In the genomic region with DNA sequence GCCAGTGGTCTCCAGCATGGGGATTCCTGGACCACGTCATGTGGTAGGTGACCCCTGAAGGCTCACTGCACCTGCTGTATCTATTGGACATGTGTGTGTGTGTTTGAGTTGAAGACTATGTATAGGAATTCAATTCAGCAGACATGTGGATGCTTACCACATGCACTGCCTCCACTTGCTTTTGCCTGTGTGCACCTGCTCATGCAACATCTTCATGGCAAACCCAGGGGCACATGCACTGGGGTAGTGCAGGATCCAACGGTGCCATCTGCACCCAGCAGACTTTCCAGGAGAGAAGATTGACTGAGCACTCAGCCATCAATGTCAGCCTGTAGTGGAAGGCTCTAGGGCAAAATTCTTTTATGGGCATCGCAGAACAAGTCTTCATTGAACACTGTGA, we compare ENCODE assay signal across 21 cellular contexts.
A peak's percentile ranks its signal among the peaks of the same experiment; 100 is the strongest.
DNase-seq lines count a peak whose midpoint lies in the region; ATAC-seq, FAIRE-seq and TF ChIP-seq lines count a peak whose summit lies in the region.
"Had no signal": no experiment of that assay in that cellular context is flagged by ENCODE, and none has a peak within 500 bp of the region (broad histone marks: within the 10 kb centered on the region; RNA-seq: fewer than 3 reads in every experiment).

No MANE protein-coding gene starts in this region.

- no peaks in the 10 kb centered on the region for H3K79me2 ChIP-seq in HepG2 (ENCODE audit: insufficient read depth, low read length)
- H3K79me2 ChIP-seq in trophoblast cell (ENCODE audit: control insufficient read depth, insufficient read depth, low read length, poor library complexity) = no peaks in the 10 kb centered on the region

- H4K20me1 ChIP-seq in HepG2 (ENCODE audit: insufficient read depth, low read length) = no peaks in the 10 kb centered on the region

- intact Hi-C loops in HepG2 (cut with micrococcal nuclease; ENCODE audit: unreplicated experiment) = no loop called here
- intact Hi-C loops in right lobe of liver (cut with DNase I) = loop anchor here in 1 of 2 donors (10.0 kb wide), 1 partner anchor 193 kb away; no protein-coding TSS in a partner anchor

- no peak for TF ChIP-seq CTCF in HepG2 (CRISPR knock-in tag; IDR thresholded peaks at IDR 0.05)
- no peak for TF ChIP-seq CTCF in right lobe of liver (IDR thresholded peaks at IDR 0.05)
- no peak for TF ChIP-seq CTCF in endodermal cell (conservative IDR thresholded peaks at IDR 0.05)
- TF ChIP-seq CTCF in GM10248 (IDR thresholded peaks at IDR 0.05; ENCODE audit: control extremely low read depth, extremely low read depth, low read depth, missing control alignments) = no peak

- H3K4me1 ChIP-seq in HepG2 (ENCODE audit: insufficient read depth, low read length) (peaks cover 20% of the 10 kb centered on the region), right lobe of liver (peaks cover 0 to 4% (median 0%) of the 10 kb centered on the region in 4 donors), endodermal cell (ENCODE audit: control insufficient read depth, insufficient read depth, low read length) (no peaks in the 10 kb centered on the region), trophoblast cell (ENCODE audit: control insufficient read depth in 1 of 2, insufficient read depth in 2 of 2, low read length in 2 of 2) (no peaks in the 10 kb centered on the region)

- no peak overlapping the region for H3K4me3 Mint-ChIP-seq in endodermal cell
- H3K4me3 Mint-ChIP-seq: B cell; CD4-positive, CD25-positive, alpha-beta regulatory T cell; CD8-positive, alpha-beta memory T cell; HFFc6 had no signal

- TF ChIP-seq EP300 in HepG2 (IDR thresholded peaks at IDR 0.05; ENCODE audit: low read depth in 2 of 2, low read length in 2 of 2) = no peak
- TF ChIP-seq EP300 in HepG2 (CRISPR knock-in tag; IDR thresholded peaks at IDR 0.05; ENCODE audit: borderline replicate concordance) = no peak

- peaks cover 38% of the 10 kb centered on the region for H3K27me3 Mint-ChIP-seq in endodermal cell (ENCODE audit: insufficient read depth)
- H3K27me3 Mint-ChIP-seq: B cell had no signal

- no peak overlapping the region for H2AK5ac ChIP-seq in trophoblast cell (ENCODE audit: low read length)

- no peak overlapping the region for H4K8ac ChIP-seq in trophoblast cell (ENCODE audit: low read depth, low read length)

- no peak overlapping the region for H4K91ac ChIP-seq in trophoblast cell (ENCODE audit: low read depth, low read length)

- H3K27ac Mint-ChIP-seq in endodermal cell = no peak overlapping the region
- H3K27ac Mint-ChIP-seq: B cell; CD4-positive, CD25-positive, alpha-beta regulatory T cell; HFFc6 had no signal

- no peaks in the 10 kb centered on the region for H3K79me1 ChIP-seq in trophoblast cell (ENCODE audit: low read length)

- no peaks in the 10 kb centered on the region for H3K36me3 Mint-ChIP-seq in endodermal cell (ENCODE audit: low read depth)
- H3K36me3 Mint-ChIP-seq: CD4-positive, CD25-positive, alpha-beta regulatory T cell; CD8-positive, alpha-beta memory T cell had no signal

- H3K27ac ChIP-seq in HepG2 (ENCODE audit: extremely low read length, insufficient read depth, low read length) (no peak overlapping the region), right lobe of liver (no peak overlapping the region), endodermal cell (ENCODE audit: low read depth, low read length) (no peak overlapping the region), trophoblast cell (ENCODE audit: low read depth, low read length) (no peak overlapping the region)

- POLR2A ChIA-PET in HepG2 (lab: Yijun Ruan, JAX) (no interaction called here), GM10248 (lab: Yijun Ruan, JAX) (no interaction called here)

- H3K27me3 ChIP-seq in HepG2 (ENCODE audit: control insufficient read depth in 1 of 2, insufficient read depth in 2 of 2, low read length in 2 of 2) = peaks cover 3 to 42% of the 10 kb centered on the region in 2 experiments; a peak in 3 of 5 replicates
- H3K27me3 ChIP-seq in right lobe of liver = no peaks in the 10 kb centered on the region
- no peaks in the 10 kb centered on the region for H3K27me3 ChIP-seq in endodermal cell (ENCODE audit: control insufficient read depth, insufficient read depth, low read length, poor library complexity, severe bottlenecking)
- no peaks in the 10 kb centered on the region for H3K27me3 ChIP-seq in trophoblast cell (ENCODE audit: insufficient read depth, low read length)

- H2AFZ ChIP-seq in HepG2 (ENCODE audit: low read length) = no peak overlapping the region
- no peak overlapping the region for H2AFZ ChIP-seq in trophoblast cell (ENCODE audit: insufficient read depth, low read length, poor library complexity)

- H4K12ac ChIP-seq in trophoblast cell (ENCODE audit: low read depth, low read length) = no peak overlapping the region

- peaks cover 10% of the 10 kb centered on the region for H3K4me1 Mint-ChIP-seq in endodermal cell
- H3K4me1 Mint-ChIP-seq: B cell; CD4-positive, CD25-positive, alpha-beta regulatory T cell; CD8-positive, alpha-beta memory T cell had no signal

- H3K4me2 ChIP-seq in HepG2 (ENCODE audit: low read depth, low read length) (no peak overlapping the region), trophoblast cell (ENCODE audit: low read length) (no peak overlapping the region)

- ATAC-seq in HepG2 = no peak
- ATAC-seq in right lobe of liver = no peak
- ATAC-seq in HG03378 (IDR thresholded peaks at IDR 0.05; ENCODE audit: unreplicated experiment) = no peak
- no peak for ATAC-seq in GM18861 (IDR thresholded peaks at IDR 0.05; ENCODE audit: unreplicated experiment)
- ATAC-seq: HCT116 had no signal

- in situ Hi-C loops in HepG2 (cut with HindIII; ENCODE audit: extremely low pct_ligation_motif_present, low pct_unique_long_range_greater_than_20kb) = no loop called here

- no peak for FAIRE-seq in HepG2 (lab: Jason Lieb, UNC)
- FAIRE-seq: G401.6, GM12892, GM18507 had no signal

- no peak for DNase-seq in HepG2 (ENCODE audit: low spot score)
- DNase-seq in right lobe of liver = no peak
- peak; percentile 11 for DNase-seq in endodermal cell
- DNase-seq in trophoblast cell = no peak
- DNase-seq in GM10248 (ENCODE audit: extremely low spot score) = no peak
- DNase-seq: C1 segment of cervical spinal cord; CD4-positive, CD25-positive, alpha-beta regulatory T cell; CD8-positive, alpha-beta memory T cell; COR-L47; DMS 273 treated with DMSO at 0.1 percent for 48 hours; DMS53; GOT3; H7; HFFc6 had no signal

- H2BK12ac ChIP-seq in trophoblast cell (ENCODE audit: low read length) = no peak overlapping the region

- no peaks in the 10 kb centered on the region for H3K9me3 ChIP-seq in HepG2 (ENCODE audit: low read length)
- H3K9me3 ChIP-seq in right lobe of liver = no peaks in the 10 kb centered on the region
- H3K9me3 ChIP-seq in endodermal cell (ENCODE audit: control insufficient read depth, low read length) = no peaks in the 10 kb centered on the region
- no peaks in the 10 kb centered on the region for H3K9me3 ChIP-seq in trophoblast cell (ENCODE audit: insufficient read depth, low read depth, low read length)

- H3K4ac ChIP-seq in trophoblast cell (ENCODE audit: low read depth, low read length) = no peak overlapping the region

- H3K36me3 ChIP-seq in HepG2 (replicated peaks in 1 of 2; ENCODE audit: control insufficient read depth in 1 of 2, insufficient read depth in 2 of 2, low read length in 2 of 2) (no peaks in the 10 kb centered on the region), right lobe of liver (no peaks in the 10 kb centered on the region), endodermal cell (ENCODE audit: control insufficient read depth, insufficient read depth, low read length) (no peaks in the 10 kb centered on the region), trophoblast cell (ENCODE audit: control insufficient read depth in 1 of 2, insufficient read depth in 2 of 2, low read length in 2 of 2) (no peaks in the 10 kb centered on the region)

- no peak overlapping the region for H2BK5ac ChIP-seq in trophoblast cell (ENCODE audit: low read depth, low read length, poor library complexity)

- no peak overlapping the region for H3K18ac ChIP-seq in trophoblast cell (ENCODE audit: low read length)

- H3K4me3 ChIP-seq in HepG2 (replicated peaks in 1 of 3; ENCODE audit: insufficient read depth in 1 of 3, low read depth in 2 of 3, low read length in 3 of 3) (no peak overlapping the region), right lobe of liver (no peak overlapping the region), endodermal cell (ENCODE audit: low read length) (no peak overlapping the region), trophoblast cell (ENCODE audit: low read depth, low read length) (peak overlapping the region; percentile 7)

- no peak overlapping the region for H3K14ac ChIP-seq in trophoblast cell (ENCODE audit: low read length)

- H3K9ac ChIP-seq in HepG2 (ENCODE audit: insufficient read depth, low read depth, low read length) (no peak overlapping the region), endodermal cell (ENCODE audit: extremely low read depth, low read length, poor library complexity, severe bottlenecking) (no peak overlapping the region), trophoblast cell (ENCODE audit: low read length) (no peak overlapping the region)

- no peak for TF ChIP-seq RAD21 in HepG2 (CRISPR knock-in tag; IDR thresholded peaks at IDR 0.05)

- TF ChIP-seq POLR2A in HepG2 (IDR thresholded peaks at IDR 0.05; ENCODE audit: insufficient read depth in 1 of 2, low read depth in 2 of 2, low read length in 2 of 2) (no peak), right lobe of liver (IDR thresholded peaks at IDR 0.05) (no peak)

- CTCF ChIA-PET in HepG2 (lab: Yijun Ruan, JAX; ENCODE audit: low intra/inter-chr PET ratio, low total read pairs) = no interaction called here
- CTCF ChIA-PET in GM10248 (lab: Yijun Ruan, JAX) = no interaction called here

- H3K9me3 Mint-ChIP-seq in endodermal cell = no peaks in the 10 kb centered on the region
- H3K9me3 Mint-ChIP-seq: CD4-positive, CD25-positive, alpha-beta regulatory T cell; CD8-positive, alpha-beta memory T cell; HFFc6 had no signal

- no peak overlapping the region for H3K23ac ChIP-seq in trophoblast cell (ENCODE audit: low read length)

- no peak overlapping the region for H2BK120ac ChIP-seq in trophoblast cell (ENCODE audit: insufficient read depth, low read length, poor library complexity)

- WGBS in HepG2 (ENCODE audit: low lambda C conversion rate) = 3% methylated on average over 3 of the region's 3 CpGs
- WGBS in right lobe of liver (ENCODE audit: insufficient coverage, low coverage, low lambda C conversion rate, missing lambda C conversion rate) = 88% methylated on average over 1 of the region's 3 CpGs
- 93 to 100% methylated on average over 2 to 3 of the region's 3 CpGs for WGBS in endodermal cell (ENCODE audit: insufficient coverage in 1 of 2, insufficient read length in 1 of 2), 2 experiments
- no CpG with 5 or more reads among the region's 3 CpGs for WGBS in trophoblast cell (ENCODE audit: extremely low coverage, insufficient coverage, insufficient read length)

- BruUV-seq in HepG2 (replicated peaks; lab: Mats Ljungman, UMichigan) = no TSS peak
